8 cellular contexts compared by ENCODE assay signal in the genomic region with DNA sequence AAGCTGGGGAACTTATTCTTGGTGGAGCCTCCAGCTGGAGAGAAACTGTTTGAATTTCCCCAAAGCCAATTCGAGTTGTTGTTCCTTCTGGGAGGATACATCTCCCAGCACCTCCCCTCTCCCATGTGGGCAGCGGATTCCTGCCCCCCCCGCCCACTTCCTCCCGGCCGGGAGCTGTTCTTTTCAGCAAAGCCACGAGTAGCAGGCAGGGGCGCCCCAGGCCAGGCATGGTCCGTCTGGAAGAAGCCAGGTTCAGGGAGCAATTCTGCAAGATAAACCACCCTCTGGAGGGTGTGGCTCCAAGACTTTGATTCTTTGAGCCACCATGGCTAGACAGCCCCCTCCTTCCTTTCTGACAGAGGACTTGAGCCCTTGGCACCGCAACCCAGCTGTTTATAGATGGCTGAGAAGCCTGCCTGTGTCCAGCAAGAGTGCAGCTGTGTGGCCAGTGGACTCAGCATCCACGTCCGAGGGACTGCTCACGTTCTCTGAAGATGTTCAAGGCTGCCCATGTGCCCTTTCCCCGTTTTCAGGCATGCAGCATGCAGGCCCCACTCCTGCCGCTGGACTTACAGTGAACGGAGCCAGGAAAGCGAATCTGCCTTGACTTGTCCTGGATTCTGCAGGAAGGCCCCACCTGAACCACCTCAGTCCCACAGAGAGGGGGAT.
DNase-seq lines count a peak whose midpoint lies in the region; ATAC-seq and TF ChIP-seq lines count a peak whose summit lies in the region.

No MANE protein-coding gene starts in this region.

- ATAC-seq in activated naive CD4-positive, alpha-beta T cell treated with anti-CD3 and anti-CD28 coated beads, Interleukin-2, amount 50 U/mL, for 72 hours = no peak

- peaks cover 13% of the 10 kb centered on the region for H3K4me1 ChIP-seq in iPS-20b (ENCODE audit: insufficient read depth, low read length)

- H3K36me3 Mint-ChIP-seq in activated naive CD4-positive, alpha-beta T cell treated with anti-CD3 and anti-CD28 coated beads, Interleukin-2, amount 50 U/mL, for 72 hours = no peaks in the 10 kb centered on the region

- H3K9me3 Mint-ChIP-seq in activated naive CD4-positive, alpha-beta T cell treated with anti-CD3 and anti-CD28 coated beads, Interleukin-2, amount 50 U/mL, for 72 hours = no peaks in the 10 kb centered on the region

- H3K27me3 ChIP-seq in H7 (ENCODE audit: control insufficient read depth, insufficient read depth, low read length) = no peaks in the 10 kb centered on the region
- no peaks in the 10 kb centered on the region for H3K27me3 ChIP-seq in brain microvascular endothelial cell (replicated peaks)
- no peaks in the 10 kb centered on the region for H3K27me3 ChIP-seq in iPS-20b (ENCODE audit: insufficient read depth, low read length)

- peak; percentile 40 for TF ChIP-seq CTCF in brain microvascular endothelial cell (IDR thresholded peaks at IDR 0.05; ENCODE audit: low read depth, low read length, missing control alignments)

- no peaks in the 10 kb centered on the region for H3K9me3 ChIP-seq in iPS-20b (ENCODE audit: insufficient read depth, low read depth, low read length)

- no peaks in the 10 kb centered on the region for H3K36me3 ChIP-seq in H7 (replicated peaks; ENCODE audit: control insufficient read depth, insufficient read depth, low read length)
- H3K36me3 ChIP-seq in brain microvascular endothelial cell (replicated peaks) = no peaks in the 10 kb centered on the region
- no peaks in the 10 kb centered on the region for H3K36me3 ChIP-seq in iPS-20b (ENCODE audit: insufficient read depth, low read depth, low read length)

- peak overlapping the region; percentile 15; the same call in 1 of the 2 replicates for H3K4me3 ChIP-seq in H7 (ENCODE audit: insufficient read depth, low read depth, low read length)
- peak overlapping the region; percentile 32 for H3K4me3 ChIP-seq in brain microvascular endothelial cell (ENCODE audit: low read depth, low read length)
- peak overlapping the region; percentile 54; the same call in 1 of the 2 replicates for H3K4me3 ChIP-seq in iPS-20b (ENCODE audit: low read length)

- no peak overlapping the region; the same call in 1 of the 2 replicates for H3K9ac ChIP-seq in iPS-20b (ENCODE audit: low read depth, low read length)

- in situ Hi-C loops in brain microvascular endothelial cell (cut with HindIII; ENCODE audit: low pct_ligation_motif_present, low sequenced_read_pairs) = no loop called here

- H3K27ac Mint-ChIP-seq in activated naive CD4-positive, alpha-beta T cell treated with anti-CD3 and anti-CD28 coated beads, Interleukin-2, amount 50 U/mL, for 72 hours = no peak overlapping the region

- DNase-seq in H7 = peak; percentile 96
- DNase-seq in brain microvascular endothelial cell = peak; percentile 23
- DNase-seq in smooth muscle cell of the brain vasculature (ENCODE audit: low read depth, low spot score) = peak; percentile 6
- DNase-seq in GM19240 (ENCODE audit: insufficient read length, low spot score) = no peak
- no peak for DNase-seq in activated CD4-positive, CD25-positive, alpha-beta regulatory T cell treated with anti-CD3 and anti-CD28 coated beads, Interleukin-2, amount 50 U/mL, for 72 hours
- DNase-seq in activated naive CD4-positive, alpha-beta T cell treated with anti-CD3 and anti-CD28 coated beads, Interleukin-2, amount 50 U/mL, for 72 hours (ENCODE audit: low spot score in 2 of 2) = no peak
- no peak for DNase-seq in NCI-H1105 (lab: John Stamatoyannopoulos, UW)

- H3K27ac ChIP-seq in brain microvascular endothelial cell (no peak overlapping the region), iPS-20b (ENCODE audit: low read length) (no peak overlapping the region)

Comparison
In these comparisons a context has a peak if more than half of its experiments do, and no peak if none do; other contexts are left out.
1. DNase-seq: peak in H7 (single experiment), brain microvascular endothelial cell (single experiment) and smooth muscle cell of the brain vasculature (single experiment); none in GM19240 (single experiment), activated CD4-positive, CD25-positive, alpha-beta regulatory T cell treated with anti-CD3 and anti-CD28 coated beads, Interleukin-2, amount 50 U/mL, for 72 hours (single experiment), activated naive CD4-positive, alpha-beta T cell treated with anti-CD3 and anti-CD28 coated beads, Interleukin-2, amount 50 U/mL, for 72 hours (0 of 2) and NCI-H1105 (single experiment).
2. Peak in every context shown above with its lines, with median percentiles within 50 percentile points of each other: H3K4me3 ChIP-seq.